Comparison of ENCODE assay signal across 1 cellular context in the genomic region with DNA sequence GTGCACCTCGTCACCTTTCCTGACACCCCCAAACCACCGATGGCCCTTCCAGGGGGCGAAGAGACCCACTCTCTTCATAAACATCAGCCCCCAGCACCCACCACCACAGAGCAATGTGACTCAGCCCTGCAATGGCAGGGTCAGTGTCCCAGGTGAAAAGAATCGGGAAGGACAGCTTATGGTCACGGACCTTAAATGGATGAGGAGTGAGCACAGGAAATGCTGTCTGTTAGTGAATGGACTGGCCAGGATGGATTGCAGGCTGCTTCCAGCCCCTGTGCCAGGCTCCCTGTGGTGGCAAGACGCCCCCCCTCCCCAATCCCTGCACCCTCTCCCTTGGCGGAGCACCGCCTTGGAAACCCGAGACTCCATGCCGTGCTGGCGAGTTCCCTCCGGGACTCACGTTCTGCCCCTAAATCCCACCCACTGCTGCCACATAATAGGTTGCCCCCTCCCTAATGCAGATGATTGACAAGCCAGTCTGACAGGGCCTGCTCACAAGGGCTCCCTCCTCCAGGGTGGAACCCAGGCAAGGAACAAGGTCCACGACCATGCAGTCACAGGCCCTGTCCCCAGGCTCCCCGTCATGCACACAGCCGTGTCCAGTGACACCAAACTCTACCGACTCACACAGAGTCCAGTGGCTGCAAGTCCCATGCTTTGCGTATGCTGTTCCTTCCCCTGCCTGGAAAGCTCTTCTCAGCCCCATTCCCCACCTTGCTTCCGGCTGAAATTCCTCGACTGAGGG.
TF ChIP-seq lines count a peak whose summit lies in the region.

No MANE protein-coding gene starts in this region.

TF ChIP-seq in WTC11, 78 proteins besides CTCF, POLR2A, EP300 and RAD21 (continued from another document):
- TF ChIP-seq, protein P1, sequence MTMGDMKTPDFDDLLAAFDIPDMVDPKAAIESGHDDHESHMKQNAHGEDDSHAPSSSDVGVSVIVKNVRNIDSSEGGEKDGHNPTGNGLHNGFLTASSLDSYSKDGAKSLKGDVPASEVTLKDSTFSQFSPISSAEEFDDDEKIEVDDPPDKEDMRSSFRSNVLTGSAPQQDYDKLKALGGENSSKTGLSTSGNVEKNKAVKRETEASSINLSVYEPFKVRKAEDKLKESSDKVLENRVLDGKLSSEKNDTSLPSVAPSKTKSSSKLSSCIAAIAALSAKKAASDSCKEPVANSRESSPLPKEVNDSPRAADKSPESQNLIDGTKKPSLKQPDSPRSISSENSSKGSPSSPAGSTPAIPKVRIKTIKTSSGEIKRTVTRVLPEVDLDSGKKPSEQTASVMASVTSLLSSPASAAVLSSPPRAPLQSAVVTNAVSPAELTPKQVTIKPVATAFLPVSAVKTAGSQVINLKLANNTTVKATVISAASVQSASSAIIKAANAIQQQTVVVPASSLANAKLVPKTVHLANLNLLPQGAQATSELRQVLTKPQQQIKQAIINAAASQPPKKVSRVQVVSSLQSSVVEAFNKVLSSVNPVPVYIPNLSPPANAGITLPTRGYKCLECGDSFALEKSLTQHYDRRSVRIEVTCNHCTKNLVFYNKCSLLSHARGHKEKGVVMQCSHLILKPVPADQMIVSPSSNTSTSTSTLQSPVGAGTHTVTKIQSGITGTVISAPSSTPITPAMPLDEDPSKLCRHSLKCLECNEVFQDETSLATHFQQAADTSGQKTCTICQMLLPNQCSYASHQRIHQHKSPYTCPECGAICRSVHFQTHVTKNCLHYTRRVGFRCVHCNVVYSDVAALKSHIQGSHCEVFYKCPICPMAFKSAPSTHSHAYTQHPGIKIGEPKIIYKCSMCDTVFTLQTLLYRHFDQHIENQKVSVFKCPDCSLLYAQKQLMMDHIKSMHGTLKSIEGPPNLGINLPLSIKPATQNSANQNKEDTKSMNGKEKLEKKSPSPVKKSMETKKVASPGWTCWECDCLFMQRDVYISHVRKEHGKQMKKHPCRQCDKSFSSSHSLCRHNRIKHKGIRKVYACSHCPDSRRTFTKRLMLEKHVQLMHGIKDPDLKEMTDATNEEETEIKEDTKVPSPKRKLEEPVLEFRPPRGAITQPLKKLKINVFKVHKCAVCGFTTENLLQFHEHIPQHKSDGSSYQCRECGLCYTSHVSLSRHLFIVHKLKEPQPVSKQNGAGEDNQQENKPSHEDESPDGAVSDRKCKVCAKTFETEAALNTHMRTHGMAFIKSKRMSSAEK (CRISPR knock-in tag; IDR thresholded peaks at IDR 0.05; ENCODE audit: borderline replicate concordance): no peak
- TF ChIP-seq OVOL2 (CRISPR knock-in tag; IDR thresholded peaks at IDR 0.05; ENCODE audit: borderline replicate concordance): no peak
